In the genomic region with DNA sequence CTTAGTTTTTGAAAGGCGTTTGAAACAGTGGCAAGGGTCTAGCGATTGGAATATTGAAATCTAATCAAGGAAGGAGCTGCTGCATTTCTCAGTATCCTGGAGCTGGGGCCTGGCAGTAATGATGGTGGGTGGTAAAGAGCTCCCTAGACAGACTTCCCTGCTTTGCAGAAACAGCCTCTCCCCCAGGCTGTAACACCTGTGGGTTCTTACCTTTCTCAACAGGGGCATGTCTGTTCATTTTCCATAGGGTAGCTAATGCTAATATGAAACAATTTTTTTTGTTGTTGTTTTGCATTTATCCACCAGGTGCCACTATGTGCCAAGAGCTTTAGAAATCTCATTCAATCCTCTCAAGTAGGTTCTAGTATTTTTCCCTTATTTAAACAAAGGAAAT, we compare ENCODE assay signal across 1 cellular context.
TF ChIP-seq lines count a peak whose summit lies in the region.

No MANE protein-coding gene starts in this region.

TF ChIP-seq in HCT116, 20 proteins besides CTCF, POLR2A, EP300 and RAD21 (continued from another document):
- TF ChIP-seq, protein P1, sequence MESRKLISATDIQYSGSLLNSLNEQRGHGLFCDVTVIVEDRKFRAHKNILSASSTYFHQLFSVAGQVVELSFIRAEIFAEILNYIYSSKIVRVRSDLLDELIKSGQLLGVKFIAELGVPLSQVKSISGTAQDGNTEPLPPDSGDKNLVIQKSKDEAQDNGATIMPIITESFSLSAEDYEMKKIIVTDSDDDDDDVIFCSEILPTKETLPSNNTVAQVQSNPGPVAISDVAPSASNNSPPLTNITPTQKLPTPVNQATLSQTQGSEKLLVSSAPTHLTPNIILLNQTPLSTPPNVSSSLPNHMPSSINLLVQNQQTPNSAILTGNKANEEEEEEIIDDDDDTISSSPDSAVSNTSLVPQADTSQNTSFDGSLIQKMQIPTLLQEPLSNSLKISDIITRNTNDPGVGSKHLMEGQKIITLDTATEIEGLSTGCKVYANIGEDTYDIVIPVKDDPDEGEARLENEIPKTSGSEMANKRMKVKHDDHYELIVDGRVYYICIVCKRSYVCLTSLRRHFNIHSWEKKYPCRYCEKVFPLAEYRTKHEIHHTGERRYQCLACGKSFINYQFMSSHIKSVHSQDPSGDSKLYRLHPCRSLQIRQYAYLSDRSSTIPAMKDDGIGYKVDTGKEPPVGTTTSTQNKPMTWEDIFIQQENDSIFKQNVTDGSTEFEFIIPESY (IDR thresholded peaks at IDR 0.05; ENCODE audit: extremely low read depth, insufficient replicate concordance, low read length), result no peak
- no peak for TF ChIP-seq CEBPB (IDR thresholded peaks at IDR 0.05; ENCODE audit: low read depth)
- TF ChIP-seq, protein P2, sequence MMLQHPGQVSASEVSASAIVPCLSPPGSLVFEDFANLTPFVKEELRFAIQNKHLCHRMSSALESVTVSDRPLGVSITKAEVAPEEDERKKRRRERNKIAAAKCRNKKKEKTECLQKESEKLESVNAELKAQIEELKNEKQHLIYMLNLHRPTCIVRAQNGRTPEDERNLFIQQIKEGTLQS (IDR thresholded peaks at IDR 0.05), result no peak
